1 cellular context compared by ENCODE assay signal in genomic region chr12:3973269-3973884, GRCh38.
TF ChIP-seq lines count a peak whose summit lies in the region.

No MANE protein-coding gene starts in this region.

TF ChIP-seq in GM23338, 12 proteins besides CTCF, POLR2A, EP300 and RAD21 (continued from another document):
- no peak for TF ChIP-seq REST (IDR thresholded peaks at IDR 0.05; ENCODE audit: unreplicated experiment)
